Comparison of ENCODE assay signal across 13 cellular contexts in the genomic region with DNA sequence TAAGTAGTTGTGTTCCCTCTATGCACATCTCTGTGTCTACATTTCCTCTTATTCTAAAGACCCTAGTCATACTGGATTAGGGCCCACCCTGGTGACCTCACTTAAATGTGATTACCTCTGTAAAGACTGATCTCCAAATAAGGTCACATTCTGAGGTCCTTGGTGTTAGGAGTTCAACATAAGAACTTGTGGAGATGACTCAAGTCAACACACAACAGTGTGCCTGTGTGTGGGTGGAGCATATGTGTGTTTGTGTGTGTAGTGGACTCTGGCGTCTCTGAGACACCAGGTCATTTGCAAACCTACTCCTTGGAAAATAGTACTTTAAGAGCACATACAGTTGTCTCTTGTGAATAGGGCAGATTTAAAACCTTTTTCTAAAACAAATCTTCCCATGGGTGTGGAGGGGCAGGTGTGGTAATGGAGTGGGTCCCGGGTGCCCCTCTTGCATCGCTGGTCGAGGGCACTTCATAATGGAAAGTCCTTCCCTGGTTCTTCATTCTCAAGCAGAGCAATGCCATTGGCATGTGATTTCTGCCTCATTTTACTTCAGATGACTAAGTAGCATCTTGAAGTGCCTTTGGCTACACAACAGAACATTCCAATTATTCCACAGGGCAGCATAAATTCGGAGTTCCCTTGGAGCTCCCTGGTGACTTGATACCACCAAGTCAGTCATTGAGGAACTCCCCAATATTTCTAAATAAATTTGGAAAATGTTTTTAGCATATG.
DNase-seq lines count a peak whose midpoint lies in the region; ATAC-seq and TF ChIP-seq lines count a peak whose summit lies in the region.
"Had no signal": no experiment of that assay in that cellular context is flagged by ENCODE, and none has a peak within 500 bp of the region (broad histone marks: within the 10 kb centered on the region; RNA-seq: fewer than 3 reads in every experiment).

No MANE protein-coding gene starts in this region.

- peak; percentile 87 for DNase-seq in EL
- DNase-seq in SK-N-MC (ENCODE audit: low read depth, low spot score) = no peak
- peak; percentile 54 for DNase-seq in fibroblast of villous mesenchyme (ENCODE audit: low read depth)
- no peak for DNase-seq in spleen
- no peak for DNase-seq in AML-193 (lab: John Stamatoyannopoulos, UW)
- no peak for DNase-seq in omental fat pad (ENCODE audit: low spot score)
- DNase-seq: anterior cingulate cortex, GOT3, NCI-H526 treated with DMSO at 0.1 percent for 48 hours, retina had no signal

- H3K36me3 ChIP-seq in SK-N-MC (ENCODE audit: insufficient read depth, low read length) = no peaks in the 10 kb centered on the region
- no peaks in the 10 kb centered on the region for H3K36me3 ChIP-seq in spleen

- ATAC-seq in HG03354 (IDR thresholded peaks at IDR 0.05; ENCODE audit: poor library complexity, severe bottlenecking, unreplicated experiment) (no peak), HG03097 (IDR thresholded peaks at IDR 0.05; ENCODE audit: low FRiP score, unreplicated experiment) (no peak), omental fat pad (ENCODE audit: low FRiP score) (no peak)
- ATAC-seq: esophagus mucosa had no signal

- TF ChIP-seq CTCF in fibroblast of villous mesenchyme (IDR thresholded peaks at IDR 0.05; ENCODE audit: insufficient read depth, low read depth, low read length) = no peak
- TF ChIP-seq CTCF in spleen (IDR thresholded peaks at IDR 0.05 in 8 of 11, conservative IDR thresholded peaks at IDR 0.05 in 3 of 11) = no peak
- no peak for TF ChIP-seq CTCF in omental fat pad (IDR thresholded peaks at IDR 0.05)

- intact Hi-C loops in spleen (cut with DNase I; ENCODE audit: low total_unique reads) = no loop called here

- H3K9me3 ChIP-seq in SK-N-MC (ENCODE audit: low read depth, low read length) (no peaks in the 10 kb centered on the region), spleen (no peaks in the 10 kb centered on the region)

- WGBS in spleen, 5 donors = 85 to 91% (median 87%) methylated on average over 5 of the region's 5 CpGs

- H3K4me1 ChIP-seq in spleen = peaks cover 33 to 87% (median 64%) of the 10 kb centered on the region in 6 donors

- no peak overlapping the region for H3K9ac ChIP-seq in SK-N-MC (ENCODE audit: insufficient read length)

- H3K4me3 ChIP-seq in SK-N-MC (no peak overlapping the region), fibroblast of villous mesenchyme (ENCODE audit: low read depth, low read length) (no peak overlapping the region), spleen (no peak overlapping the region)

- H3K27ac ChIP-seq in SK-N-MC = peak overlapping the region; percentile 33; the same call in 1 of the 2 replicates
- peak overlapping the region in 5 of 8 donors; percentile 1 to 85 (median 73) for H3K27ac ChIP-seq in spleen

- no peak for TF ChIP-seq POLR2A in spleen (IDR thresholded peaks at IDR 0.05)

- H3K27me3 ChIP-seq in spleen (replicated peaks in 1 of 7) = no peaks in the 10 kb centered on the region

Comparison
In these comparisons a context has a peak if more than half of its experiments do, and no peak if none do; other contexts are left out.
1. DNase-seq: peak in EL (single experiment) and fibroblast of villous mesenchyme (single experiment); none in SK-N-MC (single experiment), spleen (single experiment), AML-193 (0 of 2) and omental fat pad (single experiment).